ENCODE assay signal across 8 cellular contexts in the genomic region with DNA sequence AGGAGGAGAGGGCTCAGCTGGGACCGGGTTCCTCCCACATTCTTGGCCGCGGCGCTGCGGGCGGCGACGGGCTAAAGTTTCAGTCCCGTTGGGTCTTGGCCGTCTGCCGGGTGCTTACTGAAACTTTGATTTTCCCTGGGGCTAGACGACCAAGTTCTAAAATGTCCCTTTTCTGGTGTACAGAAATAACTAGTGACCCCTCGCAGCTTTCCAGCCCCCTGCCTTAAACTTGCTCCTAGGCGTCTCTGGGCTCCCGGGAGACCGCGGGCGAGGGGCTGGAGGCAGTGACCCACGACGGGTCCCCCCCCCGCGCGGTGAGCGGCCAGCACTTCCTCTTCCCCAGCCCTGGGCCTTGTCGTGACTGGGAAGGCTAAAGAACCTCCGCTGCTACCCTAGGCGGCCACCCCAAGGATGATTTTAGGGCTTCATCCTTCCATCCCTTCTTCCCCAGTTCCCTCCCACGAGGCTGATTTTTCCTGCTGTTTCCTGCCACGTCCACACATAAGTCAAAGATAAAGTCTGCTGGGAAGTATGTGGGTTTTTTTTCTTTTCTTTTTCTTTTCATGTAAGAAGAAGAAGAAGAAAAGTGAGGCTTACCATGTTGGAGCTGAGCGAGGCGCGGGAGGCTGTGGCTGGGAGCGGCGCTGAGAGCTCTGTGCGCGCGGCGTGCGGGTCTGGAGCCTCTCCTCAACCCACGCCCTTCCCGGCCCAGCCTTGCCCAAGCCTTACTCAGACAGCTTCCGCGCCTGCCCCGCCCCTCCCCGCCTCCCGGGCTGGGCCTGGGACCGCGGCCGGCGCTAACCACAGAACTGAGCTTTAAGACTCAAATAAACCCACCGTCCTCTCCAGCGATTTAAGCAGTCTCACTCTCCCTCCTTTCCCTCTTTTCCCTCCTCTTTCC. TPM values are rescaled to one million over a fixed set of nuclear protein-coding genes. Genes with fewer than 3 reads are reported as not detected.
DNase-seq lines count a peak whose midpoint lies in the region; ATAC-seq and TF ChIP-seq lines count a peak whose summit lies in the region.

Gene S100A11 (minus strand): TSS at position 689 of the 901 bp plus-strand sequence. CDS start 89 bp downstream, at position 600.

- H3K27ac ChIP-seq in esophagus (ENCODE audit: low read depth in 2 of 2, low read length in 1 of 2) (peak within 1 kb of the TSS; percentile 93 to 99), muscle layer of duodenum (ENCODE audit: low read length) (peak within 1 kb of the TSS; percentile 98)

- H3K9me3 ChIP-seq in esophagus (ENCODE audit: control insufficient read depth in 2 of 2, insufficient read depth in 1 of 2, low read depth in 1 of 2, low read length in 1 of 2) (no peaks in the 10 kb centered on the region), muscle layer of duodenum (ENCODE audit: control insufficient read depth in 1 of 2, low read length in 2 of 2) (no peaks in the 10 kb centered on the region)

- H3K27me3 ChIP-seq in GM06990 (replicated peaks; ENCODE audit: control insufficient read depth, insufficient read depth, low read length), result no peaks in the 10 kb centered on the region; the same call in 1 of the 2 replicates
- no peaks in the 10 kb centered on the region for H3K27me3 ChIP-seq in esophagus (ENCODE audit: control insufficient read depth in 1 of 2, insufficient read depth in 2 of 2, low read length in 2 of 2)
- H3K27me3 ChIP-seq in muscle layer of duodenum (ENCODE audit: low read depth, low read length), result no peaks in the 10 kb centered on the region

- peak within 1 kb of the TSS; percentile 75 for H3K4me3 ChIP-seq in GM06990 (replicated peaks; ENCODE audit: low read depth, low read length)
- peak within 1 kb of the TSS; percentile 82 to 93 for H3K4me3 ChIP-seq in esophagus (ENCODE audit: low read depth in 1 of 2, low read length in 2 of 2)
- peak within 1 kb of the TSS; percentile 80 to 94 for H3K4me3 ChIP-seq in muscle layer of duodenum (ENCODE audit: low read depth in 1 of 2, low read length in 2 of 2)

- peak within 1 kb of the TSS; percentile 96 for H3K4me3 Mint-ChIP-seq in activated T-cell treated with anti-CD3 and anti-CD28 coated beads, Interleukin-2, amount 50 U/mL, for 24 hours
- peak within 1 kb of the TSS; percentile 90 for H3K4me3 Mint-ChIP-seq in stimulated activated effector memory CD8-positive, alpha-beta T cell treated with anti-CD3 and anti-CD28 coated beads, Interleukin-12 subunit alpha, Interleukin-12 subunit beta, amount 100 ng/mL, for 72 hours

- 0 to 1% methylated on average over 46 to 52 of the region's 52 CpGs for WGBS in esophagus, 2 donors

- H3K36me3 Mint-ChIP-seq in activated T-cell treated with anti-CD3 and anti-CD28 coated beads, Interleukin-2, amount 50 U/mL, for 24 hours (ENCODE audit: low read depth), result peaks cover 51% of the 10 kb centered on the region
- H3K36me3 Mint-ChIP-seq in stimulated activated effector memory CD8-positive, alpha-beta T cell treated with anti-CD3 and anti-CD28 coated beads, Interleukin-12 subunit alpha, Interleukin-12 subunit beta, amount 100 ng/mL, for 72 hours, result peaks cover 51% of the 10 kb centered on the region

- peak within 1 kb of the TSS; percentile 97 for H3K27ac Mint-ChIP-seq in activated T-cell treated with anti-CD3 and anti-CD28 coated beads, Interleukin-2, amount 50 U/mL, for 24 hours
- peak within 1 kb of the TSS; percentile 97 for H3K27ac Mint-ChIP-seq in stimulated activated effector memory CD8-positive, alpha-beta T cell treated with anti-CD3 and anti-CD28 coated beads, Interleukin-12 subunit alpha, Interleukin-12 subunit beta, amount 100 ng/mL, for 72 hours

- peaks cover 42% of the 10 kb centered on the region for H3K4me1 Mint-ChIP-seq in activated T-cell treated with anti-CD3 and anti-CD28 coated beads, Interleukin-2, amount 50 U/mL, for 24 hours (ENCODE audit: low read depth)
- H3K4me1 Mint-ChIP-seq in stimulated activated effector memory CD8-positive, alpha-beta T cell treated with anti-CD3 and anti-CD28 coated beads, Interleukin-12 subunit alpha, Interleukin-12 subunit beta, amount 100 ng/mL, for 72 hours, result peaks cover 13% of the 10 kb centered on the region

- H3K4me1 ChIP-seq in esophagus (ENCODE audit: control insufficient read depth in 2 of 2, insufficient read depth in 2 of 2, low read length in 1 of 2), result no peaks in the 10 kb centered on the region
- peaks cover 16 to 23% of the 10 kb centered on the region in 2 donors for H3K4me1 ChIP-seq in muscle layer of duodenum (ENCODE audit: control insufficient read depth in 1 of 2, insufficient read depth in 2 of 2, low read length in 2 of 2)

- peaks cover 3% of the 10 kb centered on the region for H3K9me3 Mint-ChIP-seq in activated T-cell treated with anti-CD3 and anti-CD28 coated beads, Interleukin-2, amount 50 U/mL, for 24 hours
- H3K9me3 Mint-ChIP-seq in stimulated activated effector memory CD8-positive, alpha-beta T cell treated with anti-CD3 and anti-CD28 coated beads, Interleukin-12 subunit alpha, Interleukin-12 subunit beta, amount 100 ng/mL, for 72 hours, result no peaks in the 10 kb centered on the region

- DNase-seq in GM06990 (ENCODE audit: extremely low read depth, insufficient read length), result peak; percentile 71
- DNase-seq in activated T-cell treated with anti-CD3 and anti-CD28 coated beads, Interleukin-2, amount 50 U/mL, for 24 hours, result peak; percentile 85
- DNase-seq in stimulated activated effector memory CD8-positive, alpha-beta T cell treated with anti-CD3 and anti-CD28 coated beads, Interleukin-12 subunit alpha, Interleukin-12 subunit beta, amount 100 ng/mL, for 72 hours (ENCODE audit: low spot score in 2 of 2), result peak; percentile 62 to 83

- peak; percentile 41 for ATAC-seq in HG02870 (IDR thresholded peaks at IDR 0.05; ENCODE audit: unreplicated experiment)
- peak; percentile 91 for ATAC-seq in stimulated activated effector memory CD8-positive, alpha-beta T cell treated with anti-CD3 and anti-CD28 coated beads, Interleukin-12 subunit alpha, Interleukin-12 subunit beta, amount 100 ng/mL, for 72 hours
- no peak for ATAC-seq in HG03378 (IDR thresholded peaks at IDR 0.05; ENCODE audit: unreplicated experiment)

- H3K27me3 Mint-ChIP-seq in activated T-cell treated with anti-CD3 and anti-CD28 coated beads, Interleukin-2, amount 50 U/mL, for 24 hours, result no peaks in the 10 kb centered on the region

- H3K36me3 ChIP-seq in GM06990 (ENCODE audit: control insufficient read depth, insufficient read depth, low read length) (peaks cover 13% of the 10 kb centered on the region), esophagus (ENCODE audit: control insufficient read depth in 2 of 2, insufficient read depth in 2 of 2, low read length in 1 of 2) (peaks cover 10 to 19% of the 10 kb centered on the region in 2 donors), muscle layer of duodenum (ENCODE audit: control insufficient read depth in 1 of 2, insufficient read depth in 2 of 2, low read length in 2 of 2) (peaks cover 24 to 26% of the 10 kb centered on the region in 2 donors)

- TF ChIP-seq CTCF in GM06990 (IDR thresholded peaks at IDR 0.05; ENCODE audit: insufficient read depth, low read length, poor library complexity, severe bottlenecking), result no peak

TF ChIP-seq in PFSK-1, 5 proteins besides CTCF, POLR2A, EP300 and RAD21:
- no peak for TF ChIP-seq FOXP2 (optimal IDR thresholded peaks at IDR 0.05; ENCODE audit: borderline replicate concordance, extremely low read depth, extremely low read length, insufficient read depth)
- TF ChIP-seq, protein P1, sequence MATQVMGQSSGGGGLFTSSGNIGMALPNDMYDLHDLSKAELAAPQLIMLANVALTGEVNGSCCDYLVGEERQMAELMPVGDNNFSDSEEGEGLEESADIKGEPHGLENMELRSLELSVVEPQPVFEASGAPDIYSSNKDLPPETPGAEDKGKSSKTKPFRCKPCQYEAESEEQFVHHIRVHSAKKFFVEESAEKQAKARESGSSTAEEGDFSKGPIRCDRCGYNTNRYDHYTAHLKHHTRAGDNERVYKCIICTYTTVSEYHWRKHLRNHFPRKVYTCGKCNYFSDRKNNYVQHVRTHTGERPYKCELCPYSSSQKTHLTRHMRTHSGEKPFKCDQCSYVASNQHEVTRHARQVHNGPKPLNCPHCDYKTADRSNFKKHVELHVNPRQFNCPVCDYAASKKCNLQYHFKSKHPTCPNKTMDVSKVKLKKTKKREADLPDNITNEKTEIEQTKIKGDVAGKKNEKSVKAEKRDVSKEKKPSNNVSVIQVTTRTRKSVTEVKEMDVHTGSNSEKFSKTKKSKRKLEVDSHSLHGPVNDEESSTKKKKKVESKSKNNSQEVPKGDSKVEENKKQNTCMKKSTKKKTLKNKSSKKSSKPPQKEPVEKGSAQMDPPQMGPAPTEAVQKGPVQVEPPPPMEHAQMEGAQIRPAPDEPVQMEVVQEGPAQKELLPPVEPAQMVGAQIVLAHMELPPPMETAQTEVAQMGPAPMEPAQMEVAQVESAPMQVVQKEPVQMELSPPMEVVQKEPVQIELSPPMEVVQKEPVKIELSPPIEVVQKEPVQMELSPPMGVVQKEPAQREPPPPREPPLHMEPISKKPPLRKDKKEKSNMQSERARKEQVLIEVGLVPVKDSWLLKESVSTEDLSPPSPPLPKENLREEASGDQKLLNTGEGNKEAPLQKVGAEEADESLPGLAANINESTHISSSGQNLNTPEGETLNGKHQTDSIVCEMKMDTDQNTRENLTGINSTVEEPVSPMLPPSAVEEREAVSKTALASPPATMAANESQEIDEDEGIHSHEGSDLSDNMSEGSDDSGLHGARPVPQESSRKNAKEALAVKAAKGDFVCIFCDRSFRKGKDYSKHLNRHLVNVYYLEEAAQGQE (IDR thresholded peaks at IDR 0.05; ENCODE audit: insufficient read depth in 1 of 2, low read depth in 2 of 2, low read length in 2 of 2), result no peak
- peak; percentile 99 for TF ChIP-seq POLR2AphosphoS5 (IDR thresholded peaks at IDR 0.05; ENCODE audit: low read depth, low read length)
- peak; percentile 76; the same call in 1 of the 2 replicates for TF ChIP-seq SIN3A (IDR thresholded peaks at IDR 0.05; ENCODE audit: borderline replicate concordance, insufficient read depth, low read length)
- TF ChIP-seq TAF1 (IDR thresholded peaks at IDR 0.05; ENCODE audit: borderline replicate concordance, insufficient read depth, low read length), result peak; percentile 81; the same call in 1 of the 2 replicates
TF ChIP-seq in PFSK-1: peak in this region for 3.

RNA-seq across cellular contexts. Expression of gene S100A11, which starts in this region (rescaled TPM):
- polyA plus RNA-seq in PFSK-1 (2012; ENCODE audit: insufficient read length, low read depth), result 1,164 TPM
- polyA plus RNA-seq in esophagus, result over 10,000 TPM in 1 of 2 donors, 1,000 to 10,000 TPM in 1; 5,583 to 11,944 TPM
